ENCODE assay signal across 13 cellular contexts in the genomic region with DNA sequence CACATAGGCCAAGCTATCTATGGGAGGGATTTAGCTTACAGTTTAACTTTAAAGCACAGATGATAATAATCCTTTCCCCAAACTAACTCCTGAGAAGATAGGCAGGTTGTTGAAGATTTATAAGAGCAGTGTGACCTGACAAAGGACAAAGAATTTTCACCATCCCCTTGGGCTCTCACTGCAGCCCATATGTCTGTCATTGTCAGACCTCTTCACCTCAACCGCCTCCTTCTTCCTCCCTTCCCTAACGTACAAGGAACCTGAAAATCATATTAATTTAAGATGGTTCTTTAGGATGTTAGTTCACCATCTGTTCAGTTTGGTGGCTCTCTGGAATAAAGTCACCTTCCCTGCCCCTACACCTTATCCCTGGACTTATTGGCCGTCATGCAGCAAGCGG. TPM values are rescaled to one million over a fixed set of nuclear protein-coding genes. Genes with fewer than 3 reads are reported as not detected.
A peak's percentile ranks its signal among the peaks of the same experiment; 100 is the strongest.
DNase-seq lines count a peak whose midpoint lies in the region; ATAC-seq and TF ChIP-seq lines count a peak whose summit lies in the region.
"Had no signal": no experiment of that assay in that cellular context is flagged by ENCODE, and none has a peak within 500 bp of the region (broad histone marks: within the 10 kb centered on the region; RNA-seq: fewer than 3 reads in every experiment).

No MANE protein-coding gene starts in this region.

- H3K27ac ChIP-seq in BLaER1 treated with 17β-estradiol and CSF1 and Interleukin-3, amounts not matched to agents 10 nM and 100 nM = no peak overlapping the region
- no peak overlapping the region for H3K27ac ChIP-seq in smooth muscle cell (ENCODE audit: low read depth)

- peaks cover 37 to 66% (median 52%) of the 10 kb centered on the region in 10 experiments for H3K4me1 ChIP-seq in BLaER1 treated with 17β-estradiol and CSF1 and Interleukin-3, amounts not matched to agents 10 nM and 100 nM
- peaks cover 17% of the 10 kb centered on the region for H3K4me1 ChIP-seq in smooth muscle cell (ENCODE audit: low read depth)

- TF ChIP-seq CTCF in GM12872 (IDR thresholded peaks at IDR 0.05; ENCODE audit: insufficient read depth, low read depth, low read length) (peak; percentile 59), fibroblast of villous mesenchyme (IDR thresholded peaks at IDR 0.05; ENCODE audit: insufficient read depth, low read depth, low read length) (peak; percentile 26), smooth muscle cell (IDR thresholded peaks at IDR 0.05; ENCODE audit: borderline replicate concordance, insufficient read depth, poor library complexity, severe bottlenecking) (no peak)

- peaks cover 0 to 5% (median 3%) of the 10 kb centered on the region in 11 experiments; a peak in 16 of 22 replicates for H3K9me3 ChIP-seq in BLaER1 treated with 17β-estradiol and CSF1 and Interleukin-3, amounts not matched to agents 10 nM and 100 nM (replicated peaks in 1 of 11)
- no peaks in the 10 kb centered on the region for H3K9me3 ChIP-seq in smooth muscle cell (replicated peaks; ENCODE audit: low read depth)

- H4K20me1 ChIP-seq in BLaER1 treated with 17β-estradiol and CSF1 and Interleukin-3, amounts not matched to agents 10 nM and 100 nM = no peaks in the 10 kb centered on the region
- H4K20me1 ChIP-seq in smooth muscle cell (ENCODE audit: low read depth) = no peaks in the 10 kb centered on the region

- H3K4me2 ChIP-seq in BLaER1 treated with 17β-estradiol and CSF1 and Interleukin-3, amounts not matched to agents 10 nM and 100 nM = peak overlapping the region; percentile 1 to 49 (median 27); a peak in 9 of 22 replicates
- no peak overlapping the region for H3K4me2 ChIP-seq in smooth muscle cell

- peak; percentile 40 for DNase-seq in SK-MEL-5 (ENCODE audit: low read depth, low spot score)
- DNase-seq in fibroblast of villous mesenchyme (ENCODE audit: low read depth) = no peak
- no peak for DNase-seq in DMS153 (lab: John Stamatoyannopoulos, UW)
- no peak for DNase-seq in smooth muscle cell (lab: John Stamatoyannopoulos, UW; ENCODE audit: unreplicated experiment)
- DNase-seq: activated T-cell treated with anti-CD3 and anti-CD28 coated beads, Interleukin-2, amount 50 U/mL, for 48 hours; GDM1; NCI-H446 treated with DMSO at 0.1 percent for 48 hours; stimulated activated CD4-positive, alpha-beta T cell treated with anti-CD3 and anti-CD28 coated beads, Interleukin-15, amount 100 ng/mL, for 24 hours; T-helper 2 cell had no signal

- WGBS in smooth muscle cell (ENCODE audit: low lambda C conversion rate) = 62% methylated on average over 4 of the region's 4 CpGs

- no peaks in the 10 kb centered on the region for H3K27me3 ChIP-seq in BLaER1 treated with 17β-estradiol and CSF1 and Interleukin-3, amounts not matched to agents 10 nM and 100 nM
- no peaks in the 10 kb centered on the region for H3K27me3 ChIP-seq in smooth muscle cell (ENCODE audit: low read depth)

- no peaks in the 10 kb centered on the region for H3K79me2 ChIP-seq in smooth muscle cell (ENCODE audit: low read depth)

- H3F3A ChIP-seq in smooth muscle cell (ENCODE audit: low read depth) = peaks cover 19% of the 10 kb centered on the region

- ATAC-seq in GM21576 (IDR thresholded peaks at IDR 0.05; ENCODE audit: unreplicated experiment) (no peak), HG03175 (IDR thresholded peaks at IDR 0.05; ENCODE audit: unreplicated experiment) (no peak)

- no peak overlapping the region for H2AFZ ChIP-seq in smooth muscle cell (ENCODE audit: low read depth)

- H3K36me3 ChIP-seq in BLaER1 treated with 17β-estradiol and CSF1 and Interleukin-3, amounts not matched to agents 10 nM and 100 nM = no peaks in the 10 kb centered on the region
- H3K36me3 ChIP-seq in smooth muscle cell (ENCODE audit: low read depth) = no peaks in the 10 kb centered on the region

- H3K9ac ChIP-seq in BLaER1 treated with 17β-estradiol and CSF1 and Interleukin-3, amounts not matched to agents 10 nM and 100 nM = peak overlapping the region in 3 of 11 experiments; percentile 4 to 24 (median 23); a peak in 3 of 22 replicates
- H3K9ac ChIP-seq in smooth muscle cell (ENCODE audit: low read depth) = no peak overlapping the region

- in situ Hi-C loops in SK-MEL-5 (cut with HindIII; ENCODE audit: low pct_unique_long_range_greater_than_20kb, low sequenced_read_pairs) = no loop called here

- no peak overlapping the region for H3K4me3 ChIP-seq in BLaER1 treated with 17β-estradiol and CSF1 and Interleukin-3, amounts not matched to agents 10 nM and 100 nM
- H3K4me3 ChIP-seq in fibroblast of villous mesenchyme (ENCODE audit: low read depth, low read length) (no peak overlapping the region), smooth muscle cell (no peak overlapping the region)

RNA-seq across cellular contexts. Expression of a gene that starts 5.0 kb away (rescaled TPM):
- total RNA-seq in SK-MEL-5 (2014; rRNA removed; shearing (Covaris generic)) = under 0.01 TPM in 1 of 2 replicates, not detected in the other
- polyA plus RNA-seq in SK-MEL-5 (2015; cell fraction: cytosol; rRNA removed) = not detected in 2 replicates
- polyA plus RNA-seq in SK-MEL-5 (2015; cell fraction: nucleus; rRNA removed) = not detected in 2 replicates
- total RNA-seq in fibroblast of villous mesenchyme (under 0.01 TPM in 1 of 2 replicates, not detected in the other), smooth muscle cell (under 0.01 TPM in 2 replicates)
- polyA plus RNA-seq in smooth muscle cell = 4.2 and 6.4 TPM in 2 replicates

RNA-seq across cellular contexts. Expression of a gene that starts 21.0 kb away (rescaled TPM):
- 11.8 and 15.6 TPM in 2 replicates for total RNA-seq in SK-MEL-5 (2014; rRNA removed; shearing (Covaris generic))
- 11.9 and 24.3 TPM in 2 replicates for polyA plus RNA-seq in SK-MEL-5 (2015; cell fraction: cytosol; rRNA removed)
- 105 and 109 TPM in 2 replicates for polyA plus RNA-seq in SK-MEL-5 (2015; cell fraction: nucleus; rRNA removed)
- 13.8 and 22.2 TPM in 2 replicates for total RNA-seq in fibroblast of villous mesenchyme
- total RNA-seq in smooth muscle cell = 7.8 and 24.0 TPM in 2 replicates
- polyA plus RNA-seq in smooth muscle cell = 19.7 and 21.4 TPM in 2 replicates
